8 cellular contexts compared by ENCODE assay signal in the genomic region with DNA sequence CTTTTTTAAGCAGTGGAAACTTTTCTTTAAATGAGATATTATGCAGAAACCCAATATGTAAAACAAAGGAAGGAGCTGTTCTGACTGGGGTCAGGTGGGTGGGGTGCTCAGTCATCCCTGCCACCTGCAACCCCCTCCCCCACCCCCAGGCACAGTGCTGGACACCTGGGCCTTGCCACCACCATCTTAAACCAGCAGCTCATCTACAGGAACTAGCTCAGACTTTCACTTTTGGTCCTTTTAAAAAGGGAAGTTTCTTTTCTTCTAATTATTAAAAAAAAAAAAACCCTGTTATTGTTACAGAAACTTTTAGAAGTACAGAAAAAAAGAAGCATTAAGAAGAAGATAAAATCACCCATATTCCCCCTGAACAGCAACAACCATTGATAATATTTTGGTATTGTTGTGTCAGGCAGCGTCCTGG. TPM values are rescaled to one million over a fixed set of nuclear protein-coding genes. Genes with fewer than 3 reads are reported as not detected.
A peak's percentile ranks its signal among the peaks of the same experiment; 100 is the strongest.
DNase-seq lines count a peak whose midpoint lies in the region; ATAC-seq, FAIRE-seq and TF ChIP-seq lines count a peak whose summit lies in the region.

No MANE protein-coding gene starts in this region.

- no peak overlapping the region for H3K9ac ChIP-seq in mammary epithelial cell (ENCODE audit: insufficient read depth, low read length)

- dilution Hi-C loops in mammary epithelial cell (cut with HindIII; ENCODE audit: low sequenced_read_pairs), result no loop called here

- CTCF ChIA-PET in mammary epithelial cell (lab: Charles Lee; ENCODE audit: low non-redundant PET), result no interaction called here

- no peak for FAIRE-seq in RCC 7860 (lab: Jason Lieb, UNC)

- in situ Hi-C loops in mammary epithelial cell (cut with MboI; ENCODE audit: low sequenced_read_pairs in 2 of 2), result no loop called here

- ATAC-seq in GM18517 (IDR thresholded peaks at IDR 0.05; ENCODE audit: unreplicated experiment) (peak; percentile 85), HG02840 (IDR thresholded peaks at IDR 0.05; ENCODE audit: low FRiP score, unreplicated experiment) (peak; percentile 84), upper lobe of right lung (peak; percentile 33)

- WGBS in mammary epithelial cell (ENCODE audit: low coverage, missing lambda C conversion rate), result 52% methylated on average over 1 of the region's 1 CpG

- no peaks in the 10 kb centered on the region for H4K20me1 ChIP-seq in mammary epithelial cell (ENCODE audit: insufficient read depth, low read length)

- no peak overlapping the region for H3K4me3 ChIP-seq in Peyer's patch
- H3K4me3 ChIP-seq in coronary artery, result no peak overlapping the region
- no peak overlapping the region for H3K4me3 ChIP-seq in upper lobe of right lung
- H3K4me3 ChIP-seq in mammary epithelial cell (replicated peaks in 1 of 3; ENCODE audit: insufficient read depth in 1 of 3, low read depth in 2 of 3, low read length in 3 of 3), result no peak overlapping the region

- H2AFZ ChIP-seq in mammary epithelial cell (ENCODE audit: low read depth, low read length), result no peak overlapping the region

- peaks cover 0 to 31% (median 11%) of the 10 kb centered on the region in 4 donors for H3K4me1 ChIP-seq in Peyer's patch
- H3K4me1 ChIP-seq in upper lobe of right lung, result peaks cover 4% of the 10 kb centered on the region
- H3K4me1 ChIP-seq in mammary epithelial cell (ENCODE audit: insufficient read depth, low read length), result no peaks in the 10 kb centered on the region

- H3K9me3 ChIP-seq in Peyer's patch, result no peaks in the 10 kb centered on the region
- H3K9me3 ChIP-seq in upper lobe of right lung, result no peaks in the 10 kb centered on the region
- no peaks in the 10 kb centered on the region for H3K9me3 ChIP-seq in mammary epithelial cell (replicated peaks; ENCODE audit: insufficient read depth, low read length)

- no peak overlapping the region for H3K4me2 ChIP-seq in mammary epithelial cell (ENCODE audit: insufficient read depth, low read depth, low read length)

- peak overlapping the region; percentile 32 to 81 (median 58) for H3K27ac ChIP-seq in Peyer's patch
- no peak overlapping the region for H3K27ac ChIP-seq in coronary artery
- no peak overlapping the region for H3K27ac ChIP-seq in upper lobe of right lung
- H3K27ac ChIP-seq in mammary epithelial cell (ENCODE audit: insufficient read depth, low read depth, low read length), result no peak overlapping the region

- H3K27me3 ChIP-seq in Peyer's patch, result no peaks in the 10 kb centered on the region
- H3K27me3 ChIP-seq in upper lobe of right lung, result peaks cover 5% of the 10 kb centered on the region
- H3K27me3 ChIP-seq in mammary epithelial cell (ENCODE audit: insufficient read depth, low read length), result no peaks in the 10 kb centered on the region

- no peak for TF ChIP-seq POLR2A in Peyer's patch (IDR thresholded peaks at IDR 0.05)

- DNase-seq in Peyer's patch (peak in 2 of 3 donors; percentile 93), coronary artery (ENCODE audit: low spot score) (peak; percentile 43), upper lobe of right lung (no peak), pons (ENCODE audit: low spot score) (no peak), RCC 7860 (ENCODE audit: low spot score) (no peak), mammary epithelial cell (no peak)

- H3K36me3 ChIP-seq in Peyer's patch, result no peaks in the 10 kb centered on the region
- H3K36me3 ChIP-seq in upper lobe of right lung, result no peaks in the 10 kb centered on the region
- no peaks in the 10 kb centered on the region for H3K36me3 ChIP-seq in mammary epithelial cell (ENCODE audit: insufficient read depth, low read length)

- no peaks in the 10 kb centered on the region for H3K79me2 ChIP-seq in mammary epithelial cell (ENCODE audit: insufficient read depth, low read length)

- intact Hi-C loops in upper lobe of right lung (cut with DNase I) (no loop called here), mammary epithelial cell (cut with micrococcal nuclease) (no loop called here)

- no TSS peak for BruUV-seq in mammary epithelial cell (replicated peaks; lab: Mats Ljungman, UMichigan)

- TF ChIP-seq CTCF in Peyer's patch (IDR thresholded peaks at IDR 0.05), result no peak
- no peak for TF ChIP-seq CTCF in coronary artery (IDR thresholded peaks at IDR 0.05)
- no peak for TF ChIP-seq CTCF in upper lobe of right lung (IDR thresholded peaks at IDR 0.05)
- TF ChIP-seq CTCF in mammary epithelial cell (conservative IDR thresholded peaks at IDR 0.05 in 1 of 2, IDR thresholded peaks at IDR 0.05 in 1 of 2; ENCODE audit: extremely low read depth in 1 of 2, insufficient read depth in 1 of 2, low read depth in 1 of 2, low read length in 2 of 2), result no peak

RNA-seq across cellular contexts. Expression of a gene that starts 37.1 kb away (rescaled TPM):
- 10 to 100 TPM in 1 of 4 donors, 1 to 10 TPM in 3; 3.2 to 41.3 (median 7.2) TPM for total RNA-seq in Peyer's patch
- total RNA-seq in upper lobe of right lung, result 22.1 TPM
- total RNA-seq in mammary epithelial cell, result under 1 TPM in 1 of 2 donors, not detected in 1; under 0.01 TPM
- polyA plus RNA-seq in mammary epithelial cell, result not detected
- not detected for polyA minus RNA-seq in mammary epithelial cell

Comparison
In these comparisons a context has a peak if more than half of its experiments do, and no peak if none do; other contexts are left out.
1. ATAC-seq: peak in every context shown above with its lines; median percentile 85 in GM18517; 84 in HG02840; 33 in upper lobe of right lung.
2. DNase-seq: peak in Peyer's patch (2 of 3) and coronary artery (single experiment); none in upper lobe of right lung (single experiment), pons (single experiment), RCC 7860 (single experiment) and mammary epithelial cell (single experiment).
3. H3K27ac ChIP-seq: peak in Peyer's patch (4 of 4); none in coronary artery (0 of 2), upper lobe of right lung (single experiment) and mammary epithelial cell (single experiment).
4. RNA of a gene that starts 37.1 kb away (total RNA-seq): 22.1 TPM in upper lobe of right lung (single experiment) and 3.2 to 41.3 TPM in Peyer's patch; under 0.01 TPM in mammary epithelial cell; every median in the first group is over 4 times any median in the second.